In genomic region chr16:66588981-66589713, GRCh38 we compare ENCODE assay signal across 8 cellular contexts. TPM values are rescaled to one million over a fixed set of nuclear protein-coding genes. Genes with fewer than 3 reads are reported as not detected.
A peak's percentile ranks its signal among the peaks of the same experiment; 100 is the strongest.
DNase-seq lines count a peak whose midpoint lies in the region; ATAC-seq, FAIRE-seq and TF ChIP-seq lines count a peak whose summit lies in the region.

No MANE protein-coding gene starts in this region.

- H2BK120ac ChIP-seq in H1 (replicated peaks; ENCODE audit: low read depth, low read length), result no peak overlapping the region

- TF ChIP-seq RAD21 in A549 (conservative IDR thresholded peaks at IDR 0.05 in 1 of 2, IDR thresholded peaks at IDR 0.05 in 1 of 2) (peak; percentile 65 to 82), H1 (IDR thresholded peaks at IDR 0.05 in 1 of 2, conservative IDR thresholded peaks at IDR 0.05 in 1 of 2; ENCODE audit: low read depth in 2 of 2, low read length in 2 of 2) (peak; percentile 93 to 94)

- no peak overlapping the region for H2BK5ac ChIP-seq in H1 (ENCODE audit: low read depth, low read length)

- no peaks in the 10 kb centered on the region for H3K23me2 ChIP-seq in H1 (ENCODE audit: low read depth, low read length)

- H2AFZ ChIP-seq in H1 (ENCODE audit: low read length), result no peak overlapping the region

- TF ChIP-seq POLR2A in A549 (IDR thresholded peaks at IDR 0.05; ENCODE audit: low read length), result no peak
- TF ChIP-seq POLR2A in H1 (IDR thresholded peaks at IDR 0.05; ENCODE audit: control extremely low read depth in 1 of 2, low read depth in 2 of 2, low read length in 2 of 2), result no peak

- H3K27ac Mint-ChIP-seq in activated CD4-positive, alpha-beta T cell treated with anti-CD3 and anti-CD28 coated beads, Interleukin-2, amount 10 ng/mL, durations not matched to agents 24 days and 14 days, result peak overlapping the region; percentile 56
- no peak overlapping the region for H3K27ac Mint-ChIP-seq in neural crest cell (ENCODE audit: unreplicated experiment)

- peaks cover 2% of the 10 kb centered on the region for H3K36me3 Mint-ChIP-seq in activated CD4-positive, alpha-beta T cell treated with anti-CD3 and anti-CD28 coated beads, Interleukin-2, amount 10 ng/mL, durations not matched to agents 24 days and 14 days (ENCODE audit: low read depth)
- H3K36me3 Mint-ChIP-seq in neural crest cell (ENCODE audit: low read depth), result no peaks in the 10 kb centered on the region

- peak overlapping the region; percentile 76 for H3K4me3 Mint-ChIP-seq in activated CD4-positive, alpha-beta T cell treated with anti-CD3 and anti-CD28 coated beads, Interleukin-2, amount 10 ng/mL, durations not matched to agents 24 days and 14 days
- no peak overlapping the region for H3K4me3 Mint-ChIP-seq in neural crest cell

- H3K79me2 ChIP-seq in H1 (ENCODE audit: control insufficient read depth in 1 of 2, insufficient read depth in 2 of 2, low read length in 2 of 2), result no peaks in the 10 kb centered on the region

- no peaks in the 10 kb centered on the region for H3K9me3 Mint-ChIP-seq in activated CD4-positive, alpha-beta T cell treated with anti-CD3 and anti-CD28 coated beads, Interleukin-2, amount 10 ng/mL, durations not matched to agents 24 days and 14 days
- no peaks in the 10 kb centered on the region for H3K9me3 Mint-ChIP-seq in neural crest cell

- H3K79me1 ChIP-seq in H1 (ENCODE audit: low read depth, low read length), result no peaks in the 10 kb centered on the region

- H4K20me1 ChIP-seq in H1 (replicated peaks in 1 of 2; ENCODE audit: control insufficient read depth in 1 of 2, insufficient read depth in 2 of 2, low read length in 2 of 2), result no peaks in the 10 kb centered on the region

- peak; percentile 42 to 68 for DNase-seq in A549 (ENCODE audit: low read depth in 1 of 2, low spot score in 1 of 2)
- DNase-seq in GM19239 (ENCODE audit: insufficient read length, low spot score), result peak; percentile 43
- peak; percentile 65 for DNase-seq in KBM-7
- peak; percentile 89 for DNase-seq in activated CD4-positive, alpha-beta T cell treated with anti-CD3 and anti-CD28 coated beads, Interleukin-2, amount 10 ng/mL, durations not matched to agents 24 days and 14 days
- peak in 1 of 2 experiments; percentile 73 for DNase-seq in H1 (ENCODE audit: low read depth in 1 of 2, low spot score in 2 of 2)
- DNase-seq in neural crest cell (ENCODE audit: low read depth, low spot score), result no peak
- DNase-seq in kidney tubule cell (ENCODE audit: low spot score), result no peak

- no peaks in the 10 kb centered on the region for H3K9me3 ChIP-seq in A549
- H3K9me3 ChIP-seq in H1 (ENCODE audit: insufficient read depth in 2 of 2, low read depth in 1 of 2, low read length in 1 of 2), result no peaks in the 10 kb centered on the region

- H4K5ac ChIP-seq in H1 (ENCODE audit: insufficient read length, low read depth, low read length), result no peak overlapping the region

- H3K56ac ChIP-seq in H1 (replicated peaks; ENCODE audit: insufficient read length, low read depth, low read length), result no peak overlapping the region

- no peak for TF ChIP-seq EP300 in A549 (IDR thresholded peaks at IDR 0.05)
- no peak for TF ChIP-seq EP300 in H1 (IDR thresholded peaks at IDR 0.05; ENCODE audit: borderline replicate concordance in 1 of 2, low read depth in 2 of 2, low read length in 2 of 2)

- FAIRE-seq in A549 (lab: Jason Lieb, UNC) (no peak), GM19239 (lab: Jason Lieb, UNC) (no peak), H1 (lab: Jason Lieb, UNC) (no peak)

- H2AK5ac ChIP-seq in H1 (ENCODE audit: low read depth, low read length), result no peak overlapping the region

- no peak overlapping the region for H3K4me2 ChIP-seq in A549
- no peak overlapping the region for H3K4me2 ChIP-seq in H1 (ENCODE audit: insufficient read depth in 1 of 2, low read depth in 2 of 2, low read length in 2 of 2)

- no peak overlapping the region for H3K9ac ChIP-seq in H1 (replicated peaks in 1 of 4; ENCODE audit: extremely low read depth in 1 of 4, low read depth in 3 of 4, low read length in 3 of 4)

- ATAC-seq in A549, result peak; percentile 89 to 95; a peak in 5 of 6 replicates
- no peak for ATAC-seq in GM19328 (IDR thresholded peaks at IDR 0.05; ENCODE audit: unreplicated experiment)

- H3K27ac ChIP-seq in A549, result 0 out of 6 replicates have a peak overlapping the region, but pooled peaks of 1 of the 2 experiments have one; percentile 35
- no peak overlapping the region for H3K27ac ChIP-seq in H1 (ENCODE audit: low read depth, low read length)

- intact Hi-C loops in activated CD4-positive, alpha-beta T cell treated with anti-CD3 and anti-CD28 coated beads, Interleukin-2, amount 10 ng/mL, durations not matched to agents 24 days and 14 days (cut with micrococcal nuclease), result loop anchor here (1.0 to 2.0 kb wide), 3 partner anchors 36 to 183 kb away; partner anchors contain the start of gene CKLF

- no peaks in the 10 kb centered on the region for H3K36me3 ChIP-seq in H1 (ENCODE audit: control insufficient read depth in 2 of 4, insufficient read depth in 4 of 4, low read length in 3 of 4)

- H3K14ac ChIP-seq in H1 (ENCODE audit: insufficient read length), result no peak overlapping the region

- no peaks in the 10 kb centered on the region for H3K27me3 ChIP-seq in H1 (replicated peaks in 1 of 4; ENCODE audit: control insufficient read depth in 3 of 4, extremely low read depth in 1 of 4, insufficient read depth in 3 of 4, low read length in 3 of 4)

- H3K4me1 ChIP-seq in A549, result no peaks in the 10 kb centered on the region
- H3K4me1 ChIP-seq in H1 (replicated peaks in 1 of 4; ENCODE audit: control insufficient read depth in 3 of 4, insufficient read depth in 4 of 4, low read length in 3 of 4), result no peaks in the 10 kb centered on the region

- H3K27me3 Mint-ChIP-seq in activated CD4-positive, alpha-beta T cell treated with anti-CD3 and anti-CD28 coated beads, Interleukin-2, amount 10 ng/mL, durations not matched to agents 24 days and 14 days, result no peaks in the 10 kb centered on the region
- H3K27me3 Mint-ChIP-seq in neural crest cell (ENCODE audit: low read depth), result no peaks in the 10 kb centered on the region

- H3K18ac ChIP-seq in H1 (ENCODE audit: extremely low read depth, low read length), result no peak overlapping the region

- H2BK12ac ChIP-seq in H1 (ENCODE audit: low read depth, low read length), result peak overlapping the region; percentile 75; the same call in 1 of the 2 replicates

- in situ Hi-C loops in KBM-7 (cut with MboI; ENCODE audit: low pct_unique_long_range_greater_than_20kb, low sequenced_read_pairs), result loop anchor here (25.0 kb wide), 1 partner anchor 177 kb away; no protein-coding TSS in a partner anchor

- CTCF ChIA-PET in A549 (lab: Yijun Ruan, JAX) (interaction anchor here (0.6 to 2.6 kb wide), 16 partner anchors 8 to 245 kb away, joined by 3 to 11 read pairs (median 3); partner anchors contain the start of gene CMTM3), H1 (lab: Charles Lee; ENCODE audit: partially characterized antibody) (interaction anchor here (0.6 to 2.5 kb wide), 42 partner anchors 9 to 197 kb away, joined by 3 to 30 read pairs (median 4); partner anchors contain the start of gene CMTM2)

- 92% methylated on average over 8 of the region's 8 CpGs for WGBS in A549 (ENCODE audit: missing lambda C conversion rate)
- 87% methylated on average over 8 of the region's 8 CpGs; no CpG with 5 or more reads in 1 of the 2 experiments for WGBS in H1 (ENCODE audit: extremely low coverage in 1 of 2, insufficient coverage in 1 of 2, insufficient read length in 1 of 2, insufficient replicate concordance in 2 of 2, low coverage in 1 of 2, low lambda C conversion rate in 2 of 2, missing lambda C conversion rate in 1 of 2), 2 experiments

- POLR2A ChIA-PET in A549 (lab: Yijun Ruan, JAX), result interaction anchor here (0.6 kb wide), 1 partner anchor 18 kb away, joined by 3 read pairs; no protein-coding TSS in a partner anchor
- POLR2A ChIA-PET in H1 (lab: Charles Lee; ENCODE audit: partially characterized antibody), result interaction anchor here (1.1 kb wide), 1 partner anchor 15 kb away, joined by 6 read pairs; no protein-coding TSS in a partner anchor

- TF ChIP-seq CTCF in A549 (IDR thresholded peaks at IDR 0.05), result peak; percentile 49
- peak; percentile 89 to 99 (median 94) for TF ChIP-seq CTCF in H1 (IDR thresholded peaks at IDR 0.05; ENCODE audit: control extremely low read depth in 1 of 3, insufficient read depth in 1 of 3, low read depth in 1 of 3, low read length in 3 of 3)
- TF ChIP-seq CTCF in neural crest cell (conservative IDR thresholded peaks at IDR 0.05), result peak; percentile 44

- H2BK15ac ChIP-seq in H1 (ENCODE audit: low read length), result no peak overlapping the region; the same call in 1 of the 2 replicates

- no peak overlapping the region for H4K8ac ChIP-seq in H1 (ENCODE audit: extremely low read depth, insufficient read depth, low read length)

- H3K4me3 ChIP-seq in A549 (no peak overlapping the region), H1 (ENCODE audit: extremely low read depth in 1 of 4, insufficient read depth in 2 of 4, low read depth in 3 of 4, low read length in 4 of 4) (no peak overlapping the region)

- peak overlapping the region; percentile 44 for H3K4ac ChIP-seq in H1 (replicated peaks; ENCODE audit: insufficient read length, low read depth, low read length)

- peak overlapping the region; percentile 42 for H4K91ac ChIP-seq in H1 (replicated peaks; ENCODE audit: insufficient read length, low read length)

- H3K4me1 Mint-ChIP-seq in activated CD4-positive, alpha-beta T cell treated with anti-CD3 and anti-CD28 coated beads, Interleukin-2, amount 10 ng/mL, durations not matched to agents 24 days and 14 days, result peaks cover 34% of the 10 kb centered on the region
- peaks cover 5% of the 10 kb centered on the region for H3K4me1 Mint-ChIP-seq in neural crest cell

- H3K23ac ChIP-seq in H1 (ENCODE audit: insufficient read length), result no peak overlapping the region

- H2BK20ac ChIP-seq in H1 (ENCODE audit: low read length), result no peak overlapping the region

RNA-seq across cellular contexts. Expression of gene CMTM2, which starts 9.9 kb away (rescaled TPM):
- polyA plus RNA-seq in A549 (2011; rRNA removed) (0.09 TPM in 1 of 2 replicates, not detected in the other), A549 (2017; fragmentation: RNase III; extraction: RNeasy Plus Mini Kit Qiagen cat#74134 plus additional on column Dnase treatment) (0.09 to 0.15 TPM in 2 of 3 replicates, not detected in the other), H1 (2011; rRNA removed) (not detected in 2 replicates)
- 0.04 TPM in 1 of 2 replicates, not detected in the other for polyA plus RNA-seq in A549 (2012; cell fraction: cytosol; rRNA removed)
- 0.16 and 0.33 TPM in 2 replicates for polyA plus RNA-seq in A549 (2012; cell fraction: nucleus; rRNA removed)
- not detected in 2 replicates for polyA minus RNA-seq in A549 (2011; rRNA and poly(A)+ RNA removed)
- 0.51 and 0.95 TPM in 2 replicates for total RNA-seq in activated CD4-positive, alpha-beta T cell treated with anti-CD3 and anti-CD28 coated beads, Interleukin-2, amount 10 ng/mL, durations not matched to agents 24 days and 14 days
- not detected in 2 replicates for total RNA-seq in H1 (2021; fragmentation: NEBNext Ultra II Directional; extraction: Animal tissue kit (Norgen Biotek cat#: 25700))
- polyA plus RNA-seq in H1 (2011; cell fraction: cytosol; rRNA removed), result not detected
- not detected for polyA plus RNA-seq in H1 (2011; cell fraction: nucleus; rRNA removed)
- not detected in 4 replicates for polyA plus RNA-seq in H1 (2012, experiment 1 of 2)
- polyA plus RNA-seq in H1 (2012, experiment 2 of 2), result not detected
- polyA plus RNA-seq in H1 (2013, experiment 1 of 2), result not detected
- not detected for polyA plus RNA-seq in H1 (2013, experiment 2 of 2)
- not detected in 2 replicates for polyA minus RNA-seq in H1 (2011; rRNA and poly(A)+ RNA removed)
- polyA minus RNA-seq in H1 (2011; cell fraction: cytosol; rRNA and poly(A)+ RNA removed), result not detected
- polyA minus RNA-seq in H1 (2011; cell fraction: nucleus; rRNA and poly(A)+ RNA removed), result not detected
- total RNA-seq in neural crest cell, result 0.54 and 0.75 TPM in 2 replicates

RNA-seq across cellular contexts. Expression of gene CMTM3, which starts 15.4 kb away (rescaled TPM):
- polyA plus RNA-seq in A549 (2011; rRNA removed), result 33.9 and 36.1 TPM in 2 replicates
- polyA plus RNA-seq in A549 (2012; cell fraction: cytosol; rRNA removed), result 56.7 and 77.4 TPM in 2 replicates
- 64.2 and 71.5 TPM in 2 replicates for polyA plus RNA-seq in A549 (2012; cell fraction: nucleus; rRNA removed)
- polyA plus RNA-seq in A549 (2017; fragmentation: RNase III; extraction: RNeasy Plus Mini Kit Qiagen cat#74134 plus additional on column Dnase treatment), result 36.0 to 45.9 TPM (median 37.2 TPM) in 3 replicates
- polyA minus RNA-seq in A549 (2011; rRNA and poly(A)+ RNA removed), result 44.8 and 46.3 TPM in 2 replicates
- 95.6 and 100 TPM in 2 replicates for total RNA-seq in activated CD4-positive, alpha-beta T cell treated with anti-CD3 and anti-CD28 coated beads, Interleukin-2, amount 10 ng/mL, durations not matched to agents 24 days and 14 days
- 24.8 and 25.4 TPM in 2 replicates for total RNA-seq in H1 (2021; fragmentation: NEBNext Ultra II Directional; extraction: Animal tissue kit (Norgen Biotek cat#: 25700))
- 24.7 and 30.8 TPM in 2 replicates for polyA plus RNA-seq in H1 (2011; rRNA removed)
- polyA plus RNA-seq in H1 (2011; cell fraction: cytosol; rRNA removed), result 18.8 TPM
- 25.5 TPM for polyA plus RNA-seq in H1 (2011; cell fraction: nucleus; rRNA removed)
- 17.4 to 22.2 TPM (median 19.4 TPM) in 4 replicates for polyA plus RNA-seq in H1 (2012, experiment 1 of 2)
- polyA plus RNA-seq in H1 (2012, experiment 2 of 2), result 22.8 TPM
- 40.7 TPM for polyA plus RNA-seq in H1 (2013, experiment 1 of 2)
- polyA plus RNA-seq in H1 (2013, experiment 2 of 2), result 45.4 TPM
- 12.8 and 26.1 TPM in 2 replicates for polyA minus RNA-seq in H1 (2011; rRNA and poly(A)+ RNA removed)
- polyA minus RNA-seq in H1 (2011; cell fraction: cytosol; rRNA and poly(A)+ RNA removed), result 6.6 TPM
- polyA minus RNA-seq in H1 (2011; cell fraction: nucleus; rRNA and poly(A)+ RNA removed), result 6.8 TPM
- 89.2 and 91.6 TPM in 2 replicates for total RNA-seq in neural crest cell

RNA-seq across cellular contexts. Expression of gene CMTM1, which starts 22.9 kb away (rescaled TPM):
- polyA plus RNA-seq in A549 (2011; rRNA removed), result 1.1 and 1.3 TPM in 2 replicates
- polyA plus RNA-seq in A549 (2012; cell fraction: cytosol; rRNA removed), result 1.9 and 2.7 TPM in 2 replicates
- polyA plus RNA-seq in A549 (2012; cell fraction: nucleus; rRNA removed), result 1.4 and 1.6 TPM in 2 replicates
- polyA plus RNA-seq in A549 (2017; fragmentation: RNase III; extraction: RNeasy Plus Mini Kit Qiagen cat#74134 plus additional on column Dnase treatment), result 1.5 to 2.1 TPM (median 1.9 TPM) in 3 replicates
- 1.3 and 2.6 TPM in 2 replicates for polyA minus RNA-seq in A549 (2011; rRNA and poly(A)+ RNA removed)
- total RNA-seq in activated CD4-positive, alpha-beta T cell treated with anti-CD3 and anti-CD28 coated beads, Interleukin-2, amount 10 ng/mL, durations not matched to agents 24 days and 14 days, result 12.2 and 13.6 TPM in 2 replicates
- 1.9 and 2.0 TPM in 2 replicates for total RNA-seq in H1 (2021; fragmentation: NEBNext Ultra II Directional; extraction: Animal tissue kit (Norgen Biotek cat#: 25700))
- polyA plus RNA-seq in H1 (2011; rRNA removed), result 1.2 and 1.7 TPM in 2 replicates
- 1.1 TPM for polyA plus RNA-seq in H1 (2011; cell fraction: cytosol; rRNA removed)
- polyA plus RNA-seq in H1 (2011; cell fraction: nucleus; rRNA removed), result 2.4 TPM
- 0.58 to 2.6 TPM (median 1.4 TPM) in 4 replicates for polyA plus RNA-seq in H1 (2012, experiment 1 of 2)
- not detected for polyA plus RNA-seq in H1 (2012, experiment 2 of 2)
- 2.3 TPM for polyA plus RNA-seq in H1 (2013, experiment 1 of 2)
- 1.3 TPM for polyA plus RNA-seq in H1 (2013, experiment 2 of 2)
- 0.63 and 0.85 TPM in 2 replicates for polyA minus RNA-seq in H1 (2011; rRNA and poly(A)+ RNA removed)
- 1.6 TPM for polyA minus RNA-seq in H1 (2011; cell fraction: cytosol; rRNA and poly(A)+ RNA removed)
- polyA minus RNA-seq in H1 (2011; cell fraction: nucleus; rRNA and poly(A)+ RNA removed), result 4.6 TPM
- 17.1 and 18.4 TPM in 2 replicates for total RNA-seq in neural crest cell

RNA-seq across cellular contexts. Expression of gene CKLF, which starts 36.8 kb away (rescaled TPM):
- polyA plus RNA-seq in A549 (2011; rRNA removed) (85.1 and 96.5 TPM in 2 replicates), A549 (2017; fragmentation: RNase III; extraction: RNeasy Plus Mini Kit Qiagen cat#74134 plus additional on column Dnase treatment) (72.8 to 104 TPM (median 87.0 TPM) in 3 replicates), H1 (2011; rRNA removed) (61.2 and 63.5 TPM in 2 replicates)
- 134 and 167 TPM in 2 replicates for polyA plus RNA-seq in A549 (2012; cell fraction: cytosol; rRNA removed)
- 43.2 and 60.1 TPM in 2 replicates for polyA plus RNA-seq in A549 (2012; cell fraction: nucleus; rRNA removed)
- 20.9 and 23.0 TPM in 2 replicates for polyA minus RNA-seq in A549 (2011; rRNA and poly(A)+ RNA removed)
- 145 and 146 TPM in 2 replicates for total RNA-seq in activated CD4-positive, alpha-beta T cell treated with anti-CD3 and anti-CD28 coated beads, Interleukin-2, amount 10 ng/mL, durations not matched to agents 24 days and 14 days
- total RNA-seq in H1 (2021; fragmentation: NEBNext Ultra II Directional; extraction: Animal tissue kit (Norgen Biotek cat#: 25700)), result 18.9 and 21.1 TPM in 2 replicates
- polyA plus RNA-seq in H1 (2011; cell fraction: cytosol; rRNA removed), result 50.5 TPM
- polyA plus RNA-seq in H1 (2011; cell fraction: nucleus; rRNA removed), result 34.6 TPM
- 15.6 to 41.5 TPM (median 33.8 TPM) in 4 replicates for polyA plus RNA-seq in H1 (2012, experiment 1 of 2)
- 29.6 TPM for polyA plus RNA-seq in H1 (2012, experiment 2 of 2)
- 40.3 TPM for polyA plus RNA-seq in H1 (2013, experiment 1 of 2)
- 40.7 TPM for polyA plus RNA-seq in H1 (2013, experiment 2 of 2)
- 10.2 and 11.5 TPM in 2 replicates for polyA minus RNA-seq in H1 (2011; rRNA and poly(A)+ RNA removed)
- polyA minus RNA-seq in H1 (2011; cell fraction: cytosol; rRNA and poly(A)+ RNA removed), result 13.5 TPM
- polyA minus RNA-seq in H1 (2011; cell fraction: nucleus; rRNA and poly(A)+ RNA removed), result 9.7 TPM
- 48.8 and 51.2 TPM in 2 replicates for total RNA-seq in neural crest cell

RNA-seq across cellular contexts. Expression of gene TK2, which starts 39.2 kb away (rescaled TPM):
- 29.5 and 36.3 TPM in 2 replicates for polyA plus RNA-seq in A549 (2011; rRNA removed)
- 9.1 and 11.1 TPM in 2 replicates for polyA plus RNA-seq in A549 (2012; cell fraction: cytosol; rRNA removed)
- 11.3 and 15.0 TPM in 2 replicates for polyA plus RNA-seq in A549 (2012; cell fraction: nucleus; rRNA removed)
- 13.5 to 16.2 TPM (median 13.9 TPM) in 3 replicates for polyA plus RNA-seq in A549 (2017; fragmentation: RNase III; extraction: RNeasy Plus Mini Kit Qiagen cat#74134 plus additional on column Dnase treatment)
- 31.4 and 40.6 TPM in 2 replicates for polyA minus RNA-seq in A549 (2011; rRNA and poly(A)+ RNA removed)
- total RNA-seq in activated CD4-positive, alpha-beta T cell treated with anti-CD3 and anti-CD28 coated beads, Interleukin-2, amount 10 ng/mL, durations not matched to agents 24 days and 14 days, result 5.8 and 6.7 TPM in 2 replicates
- 3.6 and 4.5 TPM in 2 replicates for total RNA-seq in H1 (2021; fragmentation: NEBNext Ultra II Directional; extraction: Animal tissue kit (Norgen Biotek cat#: 25700))
- polyA plus RNA-seq in H1 (2011; rRNA removed), result 2.7 and 3.2 TPM in 2 replicates
- polyA plus RNA-seq in H1 (2011; cell fraction: cytosol; rRNA removed), result 4.6 TPM
- polyA plus RNA-seq in H1 (2011; cell fraction: nucleus; rRNA removed), result 8.7 TPM
- 3.2 to 4.4 TPM (median 3.8 TPM) in 4 replicates for polyA plus RNA-seq in H1 (2012, experiment 1 of 2)
- 1.6 TPM for polyA plus RNA-seq in H1 (2012, experiment 2 of 2)
- 3.4 TPM for polyA plus RNA-seq in H1 (2013, experiment 1 of 2)
- polyA plus RNA-seq in H1 (2013, experiment 2 of 2), result 2.4 TPM
- polyA minus RNA-seq in H1 (2011; rRNA and poly(A)+ RNA removed), result 7.1 and 12.2 TPM in 2 replicates
- 5.1 TPM for polyA minus RNA-seq in H1 (2011; cell fraction: cytosol; rRNA and poly(A)+ RNA removed)
- 5.9 TPM for polyA minus RNA-seq in H1 (2011; cell fraction: nucleus; rRNA and poly(A)+ RNA removed)
- total RNA-seq in neural crest cell, result 12.6 and 16.3 TPM in 2 replicates

Comparison
In these comparisons a context has a peak if more than half of its experiments do, and no peak if none do; other contexts are left out.
1. DNase-seq: peak in A549 (2 of 2), GM19239 (single experiment), KBM-7 (single experiment) and activated CD4-positive, alpha-beta T cell treated with anti-CD3 and anti-CD28 coated beads, Interleukin-2, amount 10 ng/mL, durations not matched to agents 24 days and 14 days (single experiment); none in neural crest cell (single experiment) and kidney tubule cell (single experiment).
2. CTCF ChIP-seq: peak in every context shown above with its lines; median percentile 94 in H1; 49 in A549; 44 in neural crest cell.
3. Of the 18 proteins assayed by ChIP-seq in both H1 and A549: peak only in H1: E2F6 and MAX; only in A549: none; in both: CTCF and RAD21; in neither: 14.